8 cellular contexts compared by ENCODE assay signal in the genomic region with DNA sequence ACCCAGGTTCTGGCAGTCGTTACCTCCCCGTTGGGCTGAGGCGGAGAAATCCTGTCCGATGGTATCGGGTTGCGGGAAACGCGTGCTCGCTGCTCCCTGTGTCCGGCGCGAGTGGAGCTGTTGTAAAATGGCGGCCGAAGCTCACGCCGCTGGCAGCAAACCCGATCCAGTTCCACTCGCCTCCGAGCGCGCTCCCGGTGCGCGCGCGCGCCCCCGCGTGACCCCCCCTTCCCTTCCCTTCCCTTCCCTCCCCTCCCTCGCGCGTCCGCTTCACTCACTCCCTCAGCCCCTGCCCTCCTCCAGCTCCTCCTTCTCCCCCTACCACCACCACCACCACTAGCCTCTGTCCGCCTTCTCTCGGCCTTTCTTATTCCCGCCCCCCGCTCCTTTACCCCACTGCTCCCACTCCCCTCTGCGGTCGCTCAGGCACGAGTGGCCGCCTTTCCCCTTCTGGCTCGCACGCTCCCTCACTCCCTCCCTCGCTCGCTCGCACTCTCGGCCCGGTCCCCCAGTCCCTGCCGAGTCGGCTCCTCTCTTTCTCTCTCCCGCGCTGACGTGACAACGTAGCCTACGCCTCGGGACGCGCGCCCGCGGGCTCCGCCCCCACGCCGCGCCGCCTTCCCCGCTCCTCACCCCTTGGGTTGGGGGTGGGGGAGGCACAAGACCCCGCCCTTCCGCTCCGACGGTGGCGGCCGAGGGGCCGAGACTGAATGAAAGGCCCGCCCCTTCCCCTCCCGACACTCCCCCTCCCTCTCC. TPM values are rescaled to one million over a fixed set of nuclear protein-coding genes. Genes with fewer than 3 reads are reported as not detected.
A peak's percentile ranks its signal among the peaks of the same experiment; 100 is the strongest.
DNase-seq lines count a peak whose midpoint lies in the region; ATAC-seq, FAIRE-seq and TF ChIP-seq lines count a peak whose summit lies in the region.

Gene SYNCRIP, minus strand, starts transcription at position 113 of the 756 bp plus-strand sequence. CDS start 1,447 bp downstream, outside the sequence.

- TF ChIP-seq CTCF in hepatocyte (IDR thresholded peaks at IDR 0.05; ENCODE audit: poor library complexity) (no peak), D721Med (IDR thresholded peaks at IDR 0.05; ENCODE audit: insufficient read depth, missing control alignments) (no peak)

- WGBS in hepatocyte (ENCODE audit: low lambda C conversion rate, missing lambda C conversion rate): 0% methylated on average over 34 of the region's 76 CpGs

- peak within 1 kb of the TSS; percentile 90 for H3K4me3 ChIP-seq in hepatocyte

- peak within 1 kb of the TSS; percentile 81 for H3K4me2 ChIP-seq in hepatocyte

- FAIRE-seq in D721Med (lab: Jason Lieb, UNC): no peak

- H3K9me2 ChIP-seq in hepatocyte (replicated peaks; ENCODE audit: insufficient read depth): no peaks in the 10 kb centered on the region

- peak; percentile 84 for DNase-seq in NCI-H2081 treated with DMSO at 0.1 percent for 48 hours (lab: John Stamatoyannopoulos, UW)
- DNase-seq in T1000 (lab: John Stamatoyannopoulos, UW): peak; percentile 99
- DNase-seq in astrocyte of the hippocampus (ENCODE audit: low read depth, low spot score): peak; percentile 100
- DNase-seq in hepatocyte (ENCODE audit: low spot score): peak; percentile 100
- DNase-seq in retina: peak; percentile 99
- no peak for DNase-seq in D721Med (ENCODE audit: insufficient read length, low spot score)

- H3K79me2 ChIP-seq in hepatocyte: peaks cover 46% of the 10 kb centered on the region

- H4K20me1 ChIP-seq in hepatocyte (ENCODE audit: insufficient read depth, poor library complexity, severe bottlenecking): peaks cover 47% of the 10 kb centered on the region

- H2AFZ ChIP-seq in hepatocyte: peak within 1 kb of the TSS; percentile 75

- peaks cover 15% of the 10 kb centered on the region for H3K4me1 ChIP-seq in hepatocyte (ENCODE audit: insufficient read depth)

- ATAC-seq in GM18519 (IDR thresholded peaks at IDR 0.05; ENCODE audit: low FRiP score, unreplicated experiment) (peak; percentile 54), HG03045 (IDR thresholded peaks at IDR 0.05; ENCODE audit: unreplicated experiment) (peak; percentile 71)

- peak within 1 kb of the TSS; percentile 100 for H3K27ac ChIP-seq in hepatocyte

- no peaks in the 10 kb centered on the region for H3K36me3 ChIP-seq in hepatocyte (replicated peaks; ENCODE audit: insufficient read depth, low read depth)

- H3K9me3 ChIP-seq in hepatocyte (ENCODE audit: low read depth): no peaks in the 10 kb centered on the region

- H3K27me3 ChIP-seq in hepatocyte: no peaks in the 10 kb centered on the region

RNA-seq across cellular contexts. Expression of gene SYNCRIP, which starts in this region (rescaled TPM):
- 65.2 and 78.1 TPM in 2 replicates for total RNA-seq in hepatocyte
- 49.7 and 62.1 TPM in 2 replicates for polyA plus RNA-seq in hepatocyte
